In genomic region chrX:32545100-32545499, GRCh38 we compare ENCODE assay signal across 20 cellular contexts.
"Had no signal": no experiment of that assay in that cellular context is flagged by ENCODE, and none has a peak within 500 bp of the region (broad histone marks: within the 10 kb centered on the region; RNA-seq: fewer than 3 reads in every experiment).

No MANE protein-coding gene starts in this region.

- H3K4me3 Mint-ChIP-seq: immature natural killer cell, natural killer cell, neural crest cell had no signal

- H3K36me3 Mint-ChIP-seq: immature natural killer cell, natural killer cell had no signal

- H3K4me1 Mint-ChIP-seq: immature natural killer cell, natural killer cell had no signal

- H3K9me3 Mint-ChIP-seq: neural crest cell had no signal

- H3K27ac Mint-ChIP-seq: immature natural killer cell, natural killer cell had no signal

- DNase-seq: caudate nucleus; colonic mucosa; dermis blood vessel endothelial cell; immature natural killer cell; kidney; left colon; mammary epithelial cell; natural killer cell; nucleus accumbens; ovary; spleen; stimulated activated CD4-positive, alpha-beta T cell treated with anti-CD3 and anti-CD28 coated beads, Interleukin-15, amount 100 ng/mL, for 24 hours; stimulated activated CD4-positive, alpha-beta T cell treated with anti-CD3 and anti-CD28 coated beads, Interleukin-2, amount 100 ng/mL, for 24 hours; stimulated activated naive CD4-positive, alpha-beta T cell; stomach; substantia nigra; transverse colon had no signal

- H3K9me3 ChIP-seq: colonic mucosa, ovary, spleen, stomach, thoracic aorta, transverse colon had no signal

- H3K27me3 ChIP-seq: colonic mucosa, ovary, spleen, stomach, transverse colon had no signal

- H3K4me3 ChIP-seq: colonic mucosa, ovary, spleen, stomach, thoracic aorta, transverse colon had no signal

- H3K4me1 ChIP-seq: colonic mucosa, spleen, stomach, transverse colon had no signal

- H3K27ac ChIP-seq: colonic mucosa, ovary, spleen, stomach, thoracic aorta, transverse colon had no signal

- ATAC-seq: left colon, natural killer cell, sciatic nerve had no signal

- H3K36me3 ChIP-seq: colonic mucosa, ovary, spleen, stomach, thoracic aorta, transverse colon had no signal
